In genomic region chr16:4681471-4682083, GRCh38 we compare ENCODE assay signal across 14 cellular contexts. TPM values are rescaled to one million over a fixed set of nuclear protein-coding genes. Genes with fewer than 3 reads are reported as not detected.
DNase-seq lines count a peak whose midpoint lies in the region; ATAC-seq and TF ChIP-seq lines count a peak whose summit lies in the region.
"Had no signal": no experiment of that assay in that cellular context is flagged by ENCODE, and none has a peak within 500 bp of the region (broad histone marks: within the 10 kb centered on the region; RNA-seq: fewer than 3 reads in every experiment).

No MANE protein-coding gene starts in this region.

- H3K36me3 Mint-ChIP-seq in activated CD8-positive, alpha-beta T cell treated with anti-CD3 and anti-CD28 coated beads, Interleukin-2, amount 10 ng/mL, durations not matched to agents 7 days and 5 days (ENCODE audit: low read depth): peaks cover 37% of the 10 kb centered on the region

- peak; percentile 25 for ATAC-seq in activated CD8-positive, alpha-beta T cell treated with anti-CD3 and anti-CD28 coated beads, Interleukin-2, amount 10 ng/mL, durations not matched to agents 7 days and 5 days
- ATAC-seq in right lobe of liver: no peak
- no peak for ATAC-seq in HG03097 (IDR thresholded peaks at IDR 0.05; ENCODE audit: low FRiP score, unreplicated experiment)

- peaks cover 40% of the 10 kb centered on the region for H3K4me1 Mint-ChIP-seq in activated CD8-positive, alpha-beta T cell treated with anti-CD3 and anti-CD28 coated beads, Interleukin-2, amount 10 ng/mL, durations not matched to agents 7 days and 5 days (ENCODE audit: low read depth)

- H3K27ac Mint-ChIP-seq in activated CD8-positive, alpha-beta T cell treated with anti-CD3 and anti-CD28 coated beads, Interleukin-2, amount 10 ng/mL, durations not matched to agents 7 days and 5 days: peak overlapping the region; percentile 77

- no peak for DNase-seq in right atrium auricular region (ENCODE audit: low spot score)
- no peak for DNase-seq in cardiac septum (ENCODE audit: low spot score)
- DNase-seq in activated CD8-positive, alpha-beta T cell treated with anti-CD3 and anti-CD28 coated beads, Interleukin-2, amount 10 ng/mL, durations not matched to agents 7 days and 5 days: peak; percentile 42
- DNase-seq in right lobe of liver: peak in 1 of 3 donors; percentile 38
- no peak for DNase-seq in AG08395 (ENCODE audit: low spot score)
- no peak for DNase-seq in NCI-H1930 (lab: John Stamatoyannopoulos, UW)
- DNase-seq: kidney glomerular epithelial cell; NCI-H146; NCI-H82; SK-N-SH; stimulated activated CD4-positive, alpha-beta T cell treated with anti-CD3 and anti-CD28 coated beads, Interleukin-2, amount 100 ng/mL, for 48 hours had no signal

- 63% methylated on average over 25 of the region's 39 CpGs for WGBS in right lobe of liver (ENCODE audit: insufficient coverage, low coverage, low lambda C conversion rate, missing lambda C conversion rate)

- H3K27me3 ChIP-seq in right atrium auricular region: no peaks in the 10 kb centered on the region
- no peaks in the 10 kb centered on the region for H3K27me3 ChIP-seq in right lobe of liver
- H3K27me3 ChIP-seq: ascending aorta had no signal

- H3K4me3 ChIP-seq in right atrium auricular region: no peak overlapping the region
- no peak overlapping the region for H3K4me3 ChIP-seq in right lobe of liver
- H3K4me3 ChIP-seq: ascending aorta had no signal

- POLR2A ChIA-PET in activated CD8-positive, alpha-beta T cell treated with anti-CD3 and anti-CD28 coated beads, Interleukin-2, amount 10 ng/mL, durations not matched to agents 7 days and 5 days (lab: Charles Lee): no interaction called here

- intact Hi-C loops in cardiac septum (cut with DNase I): no loop called here
- intact Hi-C loops in right lobe of liver (cut with DNase I): no loop called here

- TF ChIP-seq POLR2A in right lobe of liver (IDR thresholded peaks at IDR 0.05): no peak

- H3K4me1 ChIP-seq in right atrium auricular region (peaks cover 0 to 29% of the 10 kb centered on the region in 2 donors), right lobe of liver (peaks cover 0 to 72% (median 34%) of the 10 kb centered on the region in 4 donors)
- H3K4me1 ChIP-seq: ascending aorta had no signal

- peak overlapping the region; percentile 31 for H3K4me3 Mint-ChIP-seq in activated CD8-positive, alpha-beta T cell treated with anti-CD3 and anti-CD28 coated beads, Interleukin-2, amount 10 ng/mL, durations not matched to agents 7 days and 5 days

- TF ChIP-seq CTCF in right atrium auricular region (IDR thresholded peaks at IDR 0.05) (no peak), right lobe of liver (IDR thresholded peaks at IDR 0.05) (no peak)

- no peaks in the 10 kb centered on the region for H3K9me3 ChIP-seq in right atrium auricular region
- H3K9me3 ChIP-seq in right lobe of liver: no peaks in the 10 kb centered on the region
- H3K9me3 ChIP-seq: ascending aorta, SK-N-SH had no signal

- no peaks in the 10 kb centered on the region for H3K27me3 Mint-ChIP-seq in activated CD8-positive, alpha-beta T cell treated with anti-CD3 and anti-CD28 coated beads, Interleukin-2, amount 10 ng/mL, durations not matched to agents 7 days and 5 days (ENCODE audit: low read depth)

- no peaks in the 10 kb centered on the region for H3K9me3 Mint-ChIP-seq in activated CD8-positive, alpha-beta T cell treated with anti-CD3 and anti-CD28 coated beads, Interleukin-2, amount 10 ng/mL, durations not matched to agents 7 days and 5 days (ENCODE audit: insufficient read depth)

- H3K27ac ChIP-seq in right atrium auricular region: peak overlapping the region; percentile 80 to 94
- peak overlapping the region; percentile 70 to 96 (median 80) for H3K27ac ChIP-seq in right lobe of liver
- peak overlapping the region; percentile 36 for H3K27ac ChIP-seq in temporal lobe (ENCODE audit: low read depth, low read length)

- CTCF ChIA-PET in activated CD8-positive, alpha-beta T cell treated with anti-CD3 and anti-CD28 coated beads, Interleukin-2, amount 10 ng/mL, durations not matched to agents 7 days and 5 days (lab: Charles Lee): no interaction called here

- H3K36me3 ChIP-seq in right atrium auricular region (peaks cover 49% of the 10 kb centered on the region), right lobe of liver (peaks cover 0 to 14% (median 6%) of the 10 kb centered on the region in 4 donors)

RNA-seq across cellular contexts. Expression of gene NUDT16L1, which starts 11.8 kb away (rescaled TPM):
- total RNA-seq in right atrium auricular region (10 to 100 TPM; 25.5 to 61.5 TPM), cardiac septum (43.7 TPM), right lobe of liver (10 to 100 TPM; 17.8 to 36.3 (median 23.0) TPM), temporal lobe (34.9 TPM)
- total RNA-seq in activated CD8-positive, alpha-beta T cell treated with anti-CD3 and anti-CD28 coated beads, Interleukin-2, amount 10 ng/mL, durations not matched to agents 7 days and 5 days: 10 to 100 TPM; 32.6 to 36.2 TPM

RNA-seq across cellular contexts. Expression of gene ANKS3, which starts 52.5 kb away (rescaled TPM):
- total RNA-seq in right atrium auricular region (10 to 100 TPM in 1 of 2 donors, 1 to 10 TPM in 1; 6.7 to 13.5 TPM), cardiac septum (9.9 TPM), right lobe of liver (10 to 100 TPM in 1 of 6 experiments, 1 to 10 TPM in 5; 4.7 to 10.7 (median 7.6) TPM), temporal lobe (18.2 TPM)
- total RNA-seq in activated CD8-positive, alpha-beta T cell treated with anti-CD3 and anti-CD28 coated beads, Interleukin-2, amount 10 ng/mL, durations not matched to agents 7 days and 5 days: 10 to 100 TPM; 17.0 to 17.2 TPM

RNA-seq across cellular contexts. Expression of gene DNAAF8, which starts 52.8 kb away (rescaled TPM):
- under 1 TPM; 0.39 to 0.44 TPM for total RNA-seq in right atrium auricular region
- 0.65 TPM for total RNA-seq in cardiac septum
- total RNA-seq in activated CD8-positive, alpha-beta T cell treated with anti-CD3 and anti-CD28 coated beads, Interleukin-2, amount 10 ng/mL, durations not matched to agents 7 days and 5 days: under 1 TPM; 0.39 to 0.68 TPM
- total RNA-seq in right lobe of liver: under 1 TPM in 5 of 6 experiments, not detected in 1; 0.12 to 0.92 (median 0.42) TPM
- total RNA-seq in temporal lobe: 0.49 TPM
- total RNA-seq: ascending aorta had no signal

RNA-seq across cellular contexts. Expression of gene MGRN1, which starts 57.0 kb away (rescaled TPM):
- 10 to 100 TPM; 35.6 to 47.4 TPM for total RNA-seq in right atrium auricular region
- 45.3 TPM for total RNA-seq in cardiac septum
- total RNA-seq in activated CD8-positive, alpha-beta T cell treated with anti-CD3 and anti-CD28 coated beads, Interleukin-2, amount 10 ng/mL, durations not matched to agents 7 days and 5 days: 10 to 100 TPM; 77.3 to 80.6 TPM
- 10 to 100 TPM; 42.5 to 67.3 (median 49.5) TPM for total RNA-seq in right lobe of liver
- 51.1 TPM for total RNA-seq in temporal lobe

Comparison
In these comparisons a context has a peak if more than half of its experiments do, and no peak if none do; other contexts are left out.
1. H3K27ac ChIP-seq: peak in every context shown above with its lines; median percentile 87 in right atrium auricular region; 80 in right lobe of liver; 36 in temporal lobe.